21 cellular contexts compared by ENCODE assay signal in the genomic region with DNA sequence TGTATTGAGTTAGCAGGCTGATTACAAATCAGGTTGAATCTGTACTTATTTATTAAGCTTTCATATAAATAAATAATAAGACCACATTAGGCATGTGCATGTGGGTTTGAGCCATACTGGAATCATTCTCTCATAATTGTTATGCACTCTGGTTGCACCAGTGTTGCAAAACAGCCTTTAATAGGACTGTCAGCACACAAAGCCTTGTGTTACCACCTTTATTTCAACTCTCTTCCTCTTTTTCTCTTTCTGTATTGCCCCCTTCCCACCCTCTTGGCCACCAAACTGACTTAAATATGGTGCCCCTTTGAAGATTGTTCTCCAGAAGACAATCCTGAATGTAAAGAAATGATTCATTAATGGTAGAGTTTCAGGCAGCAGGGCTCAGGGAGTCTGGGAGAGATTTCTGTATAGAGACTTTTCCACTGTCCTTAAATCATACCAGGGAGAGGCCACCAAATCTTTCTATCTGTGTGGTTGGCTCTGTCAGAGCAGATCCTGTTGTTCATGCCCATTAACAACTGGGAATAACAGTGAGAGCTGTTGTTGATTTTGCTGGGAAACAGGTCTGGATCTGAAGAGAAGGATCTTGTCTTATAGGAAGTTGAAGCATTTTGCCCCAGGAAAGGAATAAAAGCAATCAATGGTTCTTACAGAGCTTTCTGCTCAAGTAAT.
"Had no signal": no experiment of that assay in that cellular context is flagged by ENCODE, and none has a peak within 500 bp of the region (broad histone marks: within the 10 kb centered on the region; RNA-seq: fewer than 3 reads in every experiment).

No MANE protein-coding gene starts in this region.

- H3K4me3 ChIP-seq: esophagus muscularis mucosa, right lobe of liver, smooth muscle cell had no signal

- H3K4me2 ChIP-seq: smooth muscle cell had no signal

- H3K27me3 ChIP-seq: esophagus muscularis mucosa, right lobe of liver had no signal

- FAIRE-seq: colon, endometrium had no signal

- DNase-seq: activated CD4-positive, alpha-beta memory T cell treated with anti-CD3 and anti-CD28 coated beads, Interleukin-2, amount 10 ng/mL, durations not matched to agents 7 days and 5 days; activated effector memory CD4-positive, alpha-beta T cell treated with anti-CD3 and anti-CD28 coated beads, Interleukin-2, amount 50 U/mL, for 16 hours; activated T-cell treated with anti-CD3 and anti-CD28 coated beads, Interleukin-2, amount 50 U/mL, for 4 hours; caudate nucleus; glutamatergic neuron; hypothalamus; kidney glomerular epithelial cell; right lobe of liver; stimulated activated CD4-positive, alpha-beta T cell treated with anti-CD3 and anti-CD28 coated beads, Interleukin-4, amount 100 ng/mL, for 4 hours; stimulated activated CD8-positive, alpha-beta memory T cell treated with anti-CD3 and anti-CD28 coated beads, Interleukin-4, amount 100 ng/mL, for 48 hours; stimulated activated naive CD4-positive, alpha-beta T cell treated with Interleukin-2 at 50 U/mL for 16 hours; substantia nigra; T-cell; T-helper 9 cell; trophoblast cell; WERI-Rb-1 had no signal

- H3K9me3 ChIP-seq: esophagus muscularis mucosa, right lobe of liver had no signal

- H3K27ac ChIP-seq: esophagus muscularis mucosa, right lobe of liver had no signal

- H3K36me3 ChIP-seq: esophagus muscularis mucosa, right lobe of liver, WERI-Rb-1 had no signal

- H3K4me1 ChIP-seq: esophagus muscularis mucosa, right lobe of liver had no signal

- ATAC-seq: activated T-cell treated with anti-CD3 and anti-CD28 coated beads, Interleukin-2, amount 50 U/mL, for 4 hours; natural killer cell treated with Interleukin-12 subunit alpha and Interleukin-12 subunit beta and Interleukin-15 and Interleukin-18, amount 100 ng/mL, for 72 hours; right lobe of liver; T-cell had no signal
